1 cellular context compared by ENCODE assay signal in genomic region chr11:65890324-65891179, GRCh38.
A peak's percentile ranks its signal among the peaks of the same experiment; 100 is the strongest.
TF ChIP-seq lines count a peak whose summit lies in the region.

Gene CCDC85B (plus strand): TSS chr11:65890673. CDS start chr11:65890784, 111 bp downstream.

TF ChIP-seq in GM12878, 131 proteins besides CTCF, POLR2A, EP300 and RAD21 (continued from another document):
- TF ChIP-seq SP1 (IDR thresholded peaks at IDR 0.05; ENCODE audit: low read depth, low read length) (peak; percentile 78), HDGF (IDR thresholded peaks at IDR 0.05) (peak; percentile 91), NR2C1 (IDR thresholded peaks at IDR 0.05) (no peak; the same call in none of the 2 replicates), MAX (IDR thresholded peaks at IDR 0.05; ENCODE audit: low read depth, low read length) (peak; percentile 87), ZNF217 (IDR thresholded peaks at IDR 0.05) (peak; percentile 60; the same call in 1 of the 2 replicates), IRF4 (IDR thresholded peaks at IDR 0.05; ENCODE audit: low read depth, low read length) (no peak), HSF1 (IDR thresholded peaks at IDR 0.05; ENCODE audit: low read depth, low read length) (no peak), MTA3 (IDR thresholded peaks at IDR 0.05; ENCODE audit: borderline replicate concordance, low read length) (no peak), SPI1 (IDR thresholded peaks at IDR 0.05; ENCODE audit: borderline replicate concordance, insufficient read depth, low read depth, low read length) (no peak), MEF2B (IDR thresholded peaks at IDR 0.05; ENCODE audit: partially characterized antibody, poor library complexity, severe bottlenecking) (peak; percentile 71), GATAD2B (conservative IDR thresholded peaks at IDR 0.05; ENCODE audit: low read depth) (peak; percentile 79; the same call in 1 of the 2 replicates), POLR2AphosphoS2 (IDR thresholded peaks at IDR 0.05; ENCODE audit: low read depth, low read length) (peak; percentile 90), BCL11A (IDR thresholded peaks at IDR 0.05; ENCODE audit: low read depth, low read length) (no peak), IRF5 (IDR thresholded peaks at IDR 0.05; ENCODE audit: borderline replicate concordance) (no peak), PAX8 (IDR thresholded peaks at IDR 0.05) (no peak), SMAD1 (IDR thresholded peaks at IDR 0.05; ENCODE audit: low read depth, partially characterized antibody) (no peak), TCF12 (IDR thresholded peaks at IDR 0.05; ENCODE audit: low read depth, low read length) (no peak), MTA2 (IDR thresholded peaks at IDR 0.05; ENCODE audit: low read depth) (no peak), WRNIP1 (IDR thresholded peaks at IDR 0.05; ENCODE audit: borderline replicate concordance, low read depth, low read length) (no peak), RBBP5 (conservative IDR thresholded peaks at IDR 0.05) (no peak), PRDM15 (CRISPR knock-in tag; IDR thresholded peaks at IDR 0.05) (peak; percentile 33; the same call in 1 of the 2 replicates), FOS (IDR thresholded peaks at IDR 0.05; ENCODE audit: borderline replicate concordance, extremely low read depth, insufficient read length) (no peak), ZSCAN29 (IDR thresholded peaks at IDR 0.05) (peak; percentile 32; the same call in 1 of the 2 replicates), CBFB (IDR thresholded peaks at IDR 0.05; ENCODE audit: low read depth) (no peak), MLLT1 (IDR thresholded peaks at IDR 0.05) (peak; percentile 82)
